Comparison of ENCODE assay signal across 18 cellular contexts in the genomic region with DNA sequence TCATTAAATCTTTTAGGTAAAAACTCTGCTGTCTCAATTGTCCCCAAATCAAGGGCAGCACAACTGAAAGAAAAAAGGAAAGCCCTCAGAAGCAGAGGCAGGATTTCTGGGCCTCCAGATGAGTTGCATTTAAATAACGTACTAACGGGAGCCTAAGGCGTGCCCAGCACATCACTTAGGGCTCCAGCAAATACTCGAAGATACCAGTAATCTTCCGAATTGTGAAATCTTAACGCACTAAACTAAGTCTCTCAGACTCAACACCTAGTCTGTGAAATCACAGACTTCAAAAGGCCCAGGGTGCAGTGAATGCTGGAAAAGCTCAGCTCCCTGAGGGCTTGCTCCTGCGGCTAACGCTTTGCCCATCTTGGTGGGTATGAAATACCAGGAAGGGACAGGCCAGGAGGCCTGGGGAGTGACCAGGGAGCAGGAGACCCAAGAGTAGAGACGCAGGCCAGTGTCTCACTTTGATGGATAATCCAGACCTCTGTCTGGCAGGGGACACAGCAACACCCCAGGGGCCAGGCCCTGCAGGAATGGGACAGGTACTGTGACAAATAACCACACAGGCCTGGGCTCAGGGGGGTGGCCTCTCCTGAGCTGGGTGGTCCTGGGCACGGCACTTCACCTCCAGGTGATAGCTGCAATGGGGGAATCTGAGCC. TPM values are rescaled to one million over a fixed set of nuclear protein-coding genes. Genes with fewer than 3 reads are reported as not detected.
A peak's percentile ranks its signal among the peaks of the same experiment; 100 is the strongest.
DNase-seq lines count a peak whose midpoint lies in the region; TF ChIP-seq lines count a peak whose summit lies in the region.
"Had no signal": no experiment of that assay in that cellular context is flagged by ENCODE, and none has a peak within 500 bp of the region (broad histone marks: within the 10 kb centered on the region; RNA-seq: fewer than 3 reads in every experiment).

No MANE protein-coding gene starts in this region.

- H3K4me1 ChIP-seq in adrenal gland (replicated peaks in 1 of 2) (peaks cover 31 to 78% of the 10 kb centered on the region in 2 donors), iPS-20b (ENCODE audit: insufficient read depth, low read length) (peaks cover 2% of the 10 kb centered on the region; the same call in 1 of the 2 replicates), sigmoid colon (peaks cover 0 to 78% (median 68%) of the 10 kb centered on the region in 4 donors)

- H3K27me3 Mint-ChIP-seq in immature natural killer cell (ENCODE audit: low read depth in 3 of 3), result no peaks in the 10 kb centered on the region
- H3K27me3 Mint-ChIP-seq: memory B cell had no signal

- H3K9me3 Mint-ChIP-seq in immature natural killer cell, result no peaks in the 10 kb centered on the region
- H3K9me3 Mint-ChIP-seq: activated T-cell treated with anti-CD3 and anti-CD28 coated beads, Interleukin-2, amount 50 U/mL, for 72 hours; memory B cell; T-helper 2 cell treated with Interferon-gamma antibody and Interleukin-4, amounts not matched to agents 5 μg/mL and 100 μg/mL, for 36 hours had no signal

- TF ChIP-seq POLR2A in adrenal gland (IDR thresholded peaks at IDR 0.05), result no peak
- TF ChIP-seq POLR2A in sigmoid colon (IDR thresholded peaks at IDR 0.05), result no peak

- H3K9ac ChIP-seq in iPS-20b (ENCODE audit: low read depth, low read length), result no peak overlapping the region

- no peak for TF ChIP-seq EP300 in sigmoid colon (IDR thresholded peaks at IDR 0.05)

- 83 to 96% (median 87%) methylated on average over 9 to 10 of the region's 10 CpGs for WGBS in adrenal gland, 4 donors
- 74 to 91% methylated on average over 10 of the region's 10 CpGs for WGBS in sigmoid colon, 2 donors

- no peak overlapping the region for H3K27ac Mint-ChIP-seq in immature natural killer cell
- H3K27ac Mint-ChIP-seq: activated T-cell treated with anti-CD3 and anti-CD28 coated beads, Interleukin-2, amount 50 U/mL, for 72 hours; memory B cell; T-helper 2 cell treated with Interferon-gamma antibody and Interleukin-4, amounts not matched to agents 5 μg/mL and 100 μg/mL, for 36 hours had no signal

- H3K36me3 ChIP-seq in adrenal gland (replicated peaks in 1 of 2) (peaks cover 0 to 23% of the 10 kb centered on the region in 2 donors), iPS-20b (ENCODE audit: insufficient read depth, low read depth, low read length) (peaks cover 29% of the 10 kb centered on the region), sigmoid colon (peaks cover 0 to 22% (median 10%) of the 10 kb centered on the region in 4 donors)

- POLR2A ChIA-PET in HEK293T (lab: Yijun Ruan, JAX), result no interaction called here

- H3K4me3 Mint-ChIP-seq in immature natural killer cell, result no peak overlapping the region
- H3K4me3 Mint-ChIP-seq: activated T-cell treated with anti-CD3 and anti-CD28 coated beads, Interleukin-2, amount 50 U/mL, for 72 hours; memory B cell; T-helper 2 cell treated with Interferon-gamma antibody and Interleukin-4, amounts not matched to agents 5 μg/mL and 100 μg/mL, for 36 hours had no signal

- TF ChIP-seq CTCF in HL-60 (IDR thresholded peaks at IDR 0.05; ENCODE audit: insufficient read depth, low read length) (no peak), adrenal gland (IDR thresholded peaks at IDR 0.05) (no peak), sigmoid colon (IDR thresholded peaks at IDR 0.05) (no peak)

- H3K27ac ChIP-seq in HL-60 (replicated peaks) (peak overlapping the region; percentile 9; the same call in 1 of the 2 replicates), adrenal gland (peak overlapping the region in 3 of 5 donors; percentile 34 to 71 (median 68)), iPS-20b (ENCODE audit: low read length) (peak overlapping the region; percentile 29), sigmoid colon (peak overlapping the region; percentile 13 to 69 (median 48))
- H3K27ac ChIP-seq: neutrophil had no signal

- H3K9me3 ChIP-seq in adrenal gland (replicated peaks in 1 of 3), result no peaks in the 10 kb centered on the region
- no peaks in the 10 kb centered on the region for H3K9me3 ChIP-seq in iPS-20b (ENCODE audit: insufficient read depth, low read depth, low read length)
- no peaks in the 10 kb centered on the region for H3K9me3 ChIP-seq in sigmoid colon
- H3K9me3 ChIP-seq: neutrophil had no signal

- H3K36me3 Mint-ChIP-seq in immature natural killer cell, result peaks cover 0 to 4% (median 0%) of the 10 kb centered on the region in 3 donors

- DNase-seq in HL-60 (ENCODE audit: low read depth in 1 of 2, low spot score in 1 of 2), result no peak
- peak in 1 of 7 donors; percentile 8 for DNase-seq in adrenal gland
- no peak for DNase-seq in sigmoid colon
- no peak for DNase-seq in immature natural killer cell
- no peak for DNase-seq in HEK293T (ENCODE audit: extremely low spot score)
- no peak for DNase-seq in kidney glomerular epithelial cell (lab: John Stamatoyannopoulos, UW)
- DNase-seq: activated CD4-positive, alpha-beta T cell treated with anti-CD3 and anti-CD28 coated beads, Interleukin-2, amount 50 U/mL, for 1 hour; activated T-cell treated with anti-CD3 and anti-CD28 coated beads, Interleukin-2, amount 50 U/mL, for 72 hours; C1 segment of cervical spinal cord; KG1; NCI-H748 treated with DMSO at 0.1 percent for 48 hours; stimulated activated CD4-positive, alpha-beta T cell treated with anti-CD3 and anti-CD28 coated beads, Interleukin-12 subunit alpha, Interleukin-12 subunit beta, amount 100 ng/mL, for 4 hours had no signal

- H3K27me3 ChIP-seq in HL-60 (ENCODE audit: insufficient read depth, poor library complexity, severe bottlenecking) (no peaks in the 10 kb centered on the region), adrenal gland (no peaks in the 10 kb centered on the region), iPS-20b (ENCODE audit: insufficient read depth, low read length) (no peaks in the 10 kb centered on the region), sigmoid colon (no peaks in the 10 kb centered on the region)
- H3K27me3 ChIP-seq: neutrophil had no signal

- CTCF ChIA-PET in HEK293T (lab: Yijun Ruan, JAX), result interaction anchor here (0.7 kb wide), 1 partner anchor 9 kb away, joined by 3 read pairs; no protein-coding TSS in a partner anchor

- peaks cover 27 to 30% of the 10 kb centered on the region in 2 donors for H3K4me1 Mint-ChIP-seq in immature natural killer cell
- H3K4me1 Mint-ChIP-seq: memory B cell had no signal

- intact Hi-C loops in adrenal gland (cut with DNase I), result no loop called here
- intact Hi-C loops in sigmoid colon (cut with DNase I), result no loop called here

- H3K4me3 ChIP-seq in HL-60 (replicated peaks; ENCODE audit: insufficient read depth, low read length), result no peak overlapping the region
- H3K4me3 ChIP-seq in adrenal gland, result no peak overlapping the region
- H3K4me3 ChIP-seq in iPS-20b (ENCODE audit: low read length), result no peak overlapping the region
- no peak overlapping the region for H3K4me3 ChIP-seq in sigmoid colon

TF ChIP-seq in HEK293T, 16 proteins besides CTCF, POLR2A, EP300 and RAD21:
- no peak for TF ChIP-seq FOXA1 (IDR thresholded peaks at IDR 0.05)

RNA-seq across cellular contexts. Expression of gene RRBP1, which starts 36.4 kb away (rescaled TPM):
- total RNA-seq in adrenal gland, result 100 to 1,000 TPM in 6 of 8 donors, 10 to 100 TPM in 2; 78.0 to 261 (median 131) TPM
- 100 to 1,000 TPM; 107 to 168 (median 125) TPM for polyA plus RNA-seq in adrenal gland
- total RNA-seq in sigmoid colon, result 10 to 100 TPM; 30.1 to 69.2 (median 38.8) TPM
- 100 to 1,000 TPM in 1 of 3 donors, 10 to 100 TPM in 2; 24.6 to 245 (median 31.4) TPM for polyA plus RNA-seq in sigmoid colon
- 10 to 100 TPM in 1 of 3 donors, 1 to 10 TPM in 2; 4.1 to 39.0 (median 5.7) TPM for polyA plus RNA-seq in immature natural killer cell

RNA-seq across cellular contexts. Expression of gene BANF2, which starts 54.1 kb away (rescaled TPM):
- total RNA-seq in adrenal gland (not detected), sigmoid colon (not detected)
- polyA plus RNA-seq in adrenal gland (not detected), sigmoid colon (not detected), immature natural killer cell (not detected)
- total RNA-seq: activated T-cell treated with anti-CD3 and anti-CD28 coated beads, Interleukin-2, amount 50 U/mL, for 72 hours; esophagus mucosa; subcutaneous adipose tissue had no signal

Comparison
In these comparisons a context has a peak if more than half of its experiments do, and no peak if none do; other contexts are left out.
1. H3K27ac ChIP-seq: peak in every context shown above with its lines; median percentile 68 in adrenal gland; 48 in sigmoid colon; 29 in iPS-20b; 9 in HL-60.